In genomic region chr4:3145251-3145908, GRCh38 we compare ENCODE assay signal across 15 cellular contexts.
A peak's percentile ranks its signal among the peaks of the same experiment; 100 is the strongest.
DNase-seq lines count a peak whose midpoint lies in the region; ATAC-seq, FAIRE-seq and TF ChIP-seq lines count a peak whose summit lies in the region.
"Had no signal": no experiment of that assay in that cellular context is flagged by ENCODE, and none has a peak within 500 bp of the region (broad histone marks: within the 10 kb centered on the region; RNA-seq: fewer than 3 reads in every experiment).

No MANE protein-coding gene starts in this region.

- DNase-seq in DMS53 treated with DMSO at 0.1 percent for 48 hours (lab: John Stamatoyannopoulos, UW; ENCODE audit: unreplicated experiment) (peak; percentile 14), cerebellar cortex (ENCODE audit: low spot score) (peak; percentile 30), GM19239 (ENCODE audit: insufficient read length, low spot score) (no peak), occipital lobe (lab: John Stamatoyannopoulos, UW) (no peak)
- DNase-seq: activated T-cell treated with anti-CD3 and anti-CD28 coated beads, Interleukin-2, amount 50 U/mL, for 24 hours; cerebellar nuclear complex; GF-D8; H7; MG63; naive B cell; stimulated activated naive CD4-positive, alpha-beta T cell treated with Interleukin-2 at 50 U/mL for 16 hours had no signal

- H2AFZ ChIP-seq in neural cell (ENCODE audit: low read depth, low read length): no peak overlapping the region

- H3K27me3 ChIP-seq in neural cell (ENCODE audit: insufficient read depth, low read depth, low read length): no peaks in the 10 kb centered on the region
- H3K27me3 ChIP-seq: MG63 had no signal

- no peaks in the 10 kb centered on the region for H3F3A ChIP-seq in neural cell (ENCODE audit: insufficient read depth, low read length, poor library complexity, severe bottlenecking)

- no peak overlapping the region for H3K4me2 ChIP-seq in neural cell (ENCODE audit: low read length)

- no peak overlapping the region for H3K27ac ChIP-seq in neural cell (ENCODE audit: low read length)

- TF ChIP-seq EP300 in neural cell (conservative IDR thresholded peaks at IDR 0.05; ENCODE audit: poor library complexity, severe bottlenecking): no peak

- H3K9me2 ChIP-seq in neural cell (ENCODE audit: insufficient read depth, low read length): no peaks in the 10 kb centered on the region

- no peak for FAIRE-seq in GM19239 (lab: Jason Lieb, UNC)
- FAIRE-seq: RCC 7860 had no signal

- no peaks in the 10 kb centered on the region for H4K20me1 ChIP-seq in neural cell (ENCODE audit: insufficient read depth)

- peak; percentile 29; the same call in 1 of the 2 replicates for TF ChIP-seq CTCF in LNCAP (IDR thresholded peaks at IDR 0.05)
- TF ChIP-seq CTCF in neural cell (IDR thresholded peaks at IDR 0.05; ENCODE audit: poor library complexity, severe bottlenecking): peak; percentile 63

- no peak overlapping the region for H3K4me3 ChIP-seq in neural cell (ENCODE audit: low read length)
- H3K4me3 ChIP-seq: MG63 had no signal

- peak; percentile 64 for TF ChIP-seq RAD21 in neural cell (conservative IDR thresholded peaks at IDR 0.05)

- no peaks in the 10 kb centered on the region for H3K9me3 ChIP-seq in neural cell (ENCODE audit: low read length)
- H3K9me3 ChIP-seq: MG63 had no signal

- no peaks in the 10 kb centered on the region for H3K79me2 ChIP-seq in neural cell (replicated peaks; ENCODE audit: insufficient read depth, low read length)

- peaks cover 12% of the 10 kb centered on the region for H3K36me3 ChIP-seq in neural cell (ENCODE audit: insufficient read depth, low read length)

- H3K9ac ChIP-seq in neural cell (ENCODE audit: low read length): no peak overlapping the region

- ATAC-seq in GM18517 (IDR thresholded peaks at IDR 0.05; ENCODE audit: unreplicated experiment): no peak

TF ChIP-seq in neural cell, 6 proteins besides CTCF, POLR2A, EP300 and RAD21:
- TF ChIP-seq SMC3 (conservative IDR thresholded peaks at IDR 0.05; ENCODE audit: poor library complexity): peak; percentile 58
- TF ChIP-seq MXI1 (conservative IDR thresholded peaks at IDR 0.05; ENCODE audit: poor library complexity, severe bottlenecking): no peak

Comparison
In these comparisons a context has a peak if more than half of its experiments do, and no peak if none do; other contexts are left out.
1. DNase-seq: peak in DMS53 treated with DMSO at 0.1 percent for 48 hours (single experiment) and cerebellar cortex (single experiment); none in GM19239 (single experiment) and occipital lobe (single experiment).